1 cellular context compared by ENCODE assay signal in the genomic region with DNA sequence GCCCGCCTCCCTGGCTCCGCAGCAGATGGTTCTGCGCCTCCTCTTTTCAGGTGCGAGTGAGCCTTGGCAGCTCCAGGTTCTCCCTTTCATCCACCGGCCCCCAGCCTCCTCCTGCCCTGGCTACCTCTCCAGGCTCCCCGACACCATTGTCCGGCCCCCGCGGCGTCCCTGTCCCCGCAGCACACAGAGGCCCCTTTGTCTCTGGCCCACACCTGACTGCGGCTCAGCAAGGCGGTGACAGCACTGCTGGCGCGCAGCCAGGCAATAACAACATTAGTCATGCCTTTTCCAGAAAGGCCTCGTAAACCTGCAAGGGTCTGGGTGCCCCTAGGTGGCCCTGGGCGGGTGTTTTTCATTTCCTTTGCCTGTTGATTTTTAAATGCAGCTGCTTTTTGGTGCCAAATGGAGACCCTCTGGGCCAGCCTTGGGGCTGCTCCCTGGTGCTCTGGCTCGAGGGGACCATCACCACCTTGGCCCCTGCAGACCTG.
A peak's percentile ranks its signal among the peaks of the same experiment; 100 is the strongest.
TF ChIP-seq lines count a peak whose summit lies in the region.

No MANE protein-coding gene starts in this region.

TF ChIP-seq in HepG2, 621 proteins besides CTCF, POLR2A, EP300 and RAD21 (continued from another document and continues in another):
- TF ChIP-seq, protein P1, sequence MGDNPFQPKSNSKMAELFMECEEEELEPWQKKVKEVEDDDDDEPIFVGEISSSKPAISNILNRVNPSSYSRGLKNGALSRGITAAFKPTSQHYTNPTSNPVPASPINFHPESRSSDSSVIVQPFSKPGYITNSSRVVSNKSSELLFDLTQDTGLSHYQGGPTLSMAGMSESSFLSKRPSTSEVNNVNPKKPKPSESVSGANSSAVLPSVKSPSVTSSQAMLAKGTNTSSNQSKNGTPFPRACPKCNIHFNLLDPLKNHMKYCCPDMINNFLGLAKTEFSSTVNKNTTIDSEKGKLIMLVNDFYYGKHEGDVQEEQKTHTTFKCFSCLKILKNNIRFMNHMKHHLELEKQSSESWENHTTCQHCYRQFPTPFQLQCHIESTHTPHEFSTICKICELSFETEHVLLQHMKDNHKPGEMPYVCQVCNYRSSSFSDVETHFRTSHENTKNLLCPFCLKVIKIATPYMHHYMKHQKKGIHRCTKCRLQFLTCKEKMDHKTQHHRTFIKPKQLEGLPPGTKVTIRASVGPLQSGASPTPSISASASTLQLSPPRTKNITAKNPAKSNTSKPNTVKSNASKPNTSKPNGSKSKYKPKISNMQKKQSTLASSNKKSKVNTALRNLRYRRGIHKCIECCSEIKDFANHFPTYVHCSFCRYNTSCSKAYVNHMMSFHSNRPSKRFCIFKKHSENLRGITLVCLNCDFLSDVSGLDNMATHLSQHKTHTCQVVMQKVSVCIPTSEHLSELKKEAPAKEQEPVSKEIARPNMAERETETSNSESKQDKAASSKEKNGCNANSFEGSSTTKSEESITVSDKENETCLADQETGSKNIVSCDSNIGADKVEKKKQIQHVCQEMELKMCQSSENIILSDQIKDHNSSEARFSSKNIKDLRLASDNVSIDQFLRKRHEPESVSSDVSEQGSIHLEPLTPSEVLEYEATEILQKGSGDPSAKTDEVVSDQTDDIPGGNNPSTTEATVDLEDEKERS (CRISPR knock-in tag; IDR thresholded peaks at IDR 0.05) = no peak
- TF ChIP-seq SOX5 (CRISPR knock-in tag; IDR thresholded peaks at IDR 0.05; ENCODE audit: borderline replicate concordance) = peak; percentile 93
- TF ChIP-seq HOXA7 (CRISPR knock-in tag; IDR thresholded peaks at IDR 0.05) = no peak
- TF ChIP-seq ZNF577 (CRISPR knock-in tag; IDR thresholded peaks at IDR 0.05; ENCODE audit: borderline replicate concordance, low read depth) = no peak
- TF ChIP-seq, protein P2, sequence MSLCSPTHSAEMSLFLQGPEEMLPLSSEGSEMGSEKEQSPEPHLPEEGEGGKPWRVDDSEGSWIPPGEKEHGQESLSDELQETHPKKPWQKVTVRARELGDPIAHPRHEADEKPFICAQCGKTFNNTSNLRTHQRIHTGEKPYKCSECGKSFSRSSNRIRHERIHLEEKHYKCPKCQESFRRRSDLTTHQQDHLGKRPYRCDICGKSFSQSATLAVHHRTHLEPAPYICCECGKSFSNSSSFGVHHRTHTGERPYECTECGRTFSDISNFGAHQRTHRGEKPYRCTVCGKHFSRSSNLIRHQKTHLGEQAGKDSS (CRISPR knock-in tag; IDR thresholded peaks at IDR 0.05; ENCODE audit: borderline replicate concordance, low read depth) = peak; percentile 54; the same call in 1 of the 2 replicates
- peak; percentile 60; the same call in 1 of the 2 replicates for TF ChIP-seq CHD4 (IDR thresholded peaks at IDR 0.05; ENCODE audit: borderline replicate concordance, low read length)
- no peak for TF ChIP-seq ZNF383 (CRISPR knock-in tag; IDR thresholded peaks at IDR 0.05; ENCODE audit: borderline replicate concordance)
- no peak for TF ChIP-seq CENPX (CRISPR knock-in tag; IDR thresholded peaks at IDR 0.05)
- TF ChIP-seq, protein P3, sequence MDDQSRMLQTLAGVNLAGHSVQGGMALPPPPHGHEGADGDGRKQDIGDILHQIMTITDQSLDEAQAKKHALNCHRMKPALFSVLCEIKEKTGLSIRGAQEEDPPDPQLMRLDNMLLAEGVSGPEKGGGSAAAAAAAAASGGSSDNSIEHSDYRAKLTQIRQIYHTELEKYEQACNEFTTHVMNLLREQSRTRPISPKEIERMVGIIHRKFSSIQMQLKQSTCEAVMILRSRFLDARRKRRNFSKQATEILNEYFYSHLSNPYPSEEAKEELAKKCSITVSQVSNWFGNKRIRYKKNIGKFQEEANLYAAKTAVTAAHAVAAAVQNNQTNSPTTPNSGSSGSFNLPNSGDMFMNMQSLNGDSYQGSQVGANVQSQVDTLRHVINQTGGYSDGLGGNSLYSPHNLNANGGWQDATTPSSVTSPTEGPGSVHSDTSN (CRISPR knock-in tag; IDR thresholded peaks at IDR 0.05; ENCODE audit: borderline replicate concordance) = no peak
- TF ChIP-seq, protein P4, sequence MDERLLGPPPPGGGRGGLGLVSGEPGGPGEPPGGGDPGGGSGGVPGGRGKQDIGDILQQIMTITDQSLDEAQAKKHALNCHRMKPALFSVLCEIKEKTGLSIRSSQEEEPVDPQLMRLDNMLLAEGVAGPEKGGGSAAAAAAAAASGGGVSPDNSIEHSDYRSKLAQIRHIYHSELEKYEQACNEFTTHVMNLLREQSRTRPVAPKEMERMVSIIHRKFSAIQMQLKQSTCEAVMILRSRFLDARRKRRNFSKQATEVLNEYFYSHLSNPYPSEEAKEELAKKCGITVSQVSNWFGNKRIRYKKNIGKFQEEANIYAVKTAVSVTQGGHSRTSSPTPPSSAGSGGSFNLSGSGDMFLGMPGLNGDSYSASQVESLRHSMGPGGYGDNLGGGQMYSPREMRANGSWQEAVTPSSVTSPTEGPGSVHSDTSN (CRISPR knock-in tag; IDR thresholded peaks at IDR 0.05) = 0 out of 2 replicates have a peak, but pooled peaks have one; percentile 9
- TF ChIP-seq NCOA1 (CRISPR knock-in tag; IDR thresholded peaks at IDR 0.05) = no peak
- TF ChIP-seq, protein P5, sequence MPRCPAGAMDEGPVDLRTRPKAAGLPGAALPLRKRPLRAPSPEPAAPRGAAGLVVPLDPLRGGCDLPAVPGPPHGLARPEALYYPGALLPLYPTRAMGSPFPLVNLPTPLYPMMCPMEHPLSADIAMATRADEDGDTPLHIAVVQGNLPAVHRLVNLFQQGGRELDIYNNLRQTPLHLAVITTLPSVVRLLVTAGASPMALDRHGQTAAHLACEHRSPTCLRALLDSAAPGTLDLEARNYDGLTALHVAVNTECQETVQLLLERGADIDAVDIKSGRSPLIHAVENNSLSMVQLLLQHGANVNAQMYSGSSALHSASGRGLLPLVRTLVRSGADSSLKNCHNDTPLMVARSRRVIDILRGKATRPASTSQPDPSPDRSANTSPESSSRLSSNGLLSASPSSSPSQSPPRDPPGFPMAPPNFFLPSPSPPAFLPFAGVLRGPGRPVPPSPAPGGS (CRISPR knock-in tag; IDR thresholded peaks at IDR 0.05) = peak; percentile 58
- TF ChIP-seq, protein P6, sequence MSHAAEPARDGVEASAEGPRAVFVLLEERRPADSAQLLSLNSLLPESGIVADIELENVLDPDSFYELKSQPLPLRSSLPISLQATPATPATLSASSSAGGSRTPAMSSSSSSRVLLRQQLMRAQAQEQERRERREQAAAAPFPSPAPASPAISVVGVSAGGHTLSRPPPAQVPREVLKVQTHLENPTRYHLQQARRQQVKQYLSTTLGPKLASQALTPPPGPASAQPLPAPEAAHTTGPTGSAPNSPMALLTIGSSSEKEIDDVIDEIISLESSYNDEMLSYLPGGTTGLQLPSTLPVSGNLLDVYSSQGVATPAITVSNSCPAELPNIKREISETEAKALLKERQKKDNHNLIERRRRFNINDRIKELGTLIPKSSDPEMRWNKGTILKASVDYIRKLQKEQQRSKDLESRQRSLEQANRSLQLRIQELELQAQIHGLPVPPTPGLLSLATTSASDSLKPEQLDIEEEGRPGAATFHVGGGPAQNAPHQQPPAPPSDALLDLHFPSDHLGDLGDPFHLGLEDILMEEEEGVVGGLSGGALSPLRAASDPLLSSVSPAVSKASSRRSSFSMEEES (CRISPR knock-in tag; IDR thresholded peaks at IDR 0.05) = peak; percentile 81; the same call in 1 of the 2 replicates
- TF ChIP-seq SIN3A (IDR thresholded peaks at IDR 0.05; ENCODE audit: borderline replicate concordance, low read depth, low read length) = no peak
- TF ChIP-seq, protein P7, sequence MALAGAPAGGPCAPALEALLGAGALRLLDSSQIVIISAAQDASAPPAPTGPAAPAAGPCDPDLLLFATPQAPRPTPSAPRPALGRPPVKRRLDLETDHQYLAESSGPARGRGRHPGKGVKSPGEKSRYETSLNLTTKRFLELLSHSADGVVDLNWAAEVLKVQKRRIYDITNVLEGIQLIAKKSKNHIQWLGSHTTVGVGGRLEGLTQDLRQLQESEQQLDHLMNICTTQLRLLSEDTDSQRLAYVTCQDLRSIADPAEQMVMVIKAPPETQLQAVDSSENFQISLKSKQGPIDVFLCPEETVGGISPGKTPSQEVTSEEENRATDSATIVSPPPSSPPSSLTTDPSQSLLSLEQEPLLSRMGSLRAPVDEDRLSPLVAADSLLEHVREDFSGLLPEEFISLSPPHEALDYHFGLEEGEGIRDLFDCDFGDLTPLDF (CRISPR knock-in tag; IDR thresholded peaks at IDR 0.05) = no peak
- TF ChIP-seq, protein P8, sequence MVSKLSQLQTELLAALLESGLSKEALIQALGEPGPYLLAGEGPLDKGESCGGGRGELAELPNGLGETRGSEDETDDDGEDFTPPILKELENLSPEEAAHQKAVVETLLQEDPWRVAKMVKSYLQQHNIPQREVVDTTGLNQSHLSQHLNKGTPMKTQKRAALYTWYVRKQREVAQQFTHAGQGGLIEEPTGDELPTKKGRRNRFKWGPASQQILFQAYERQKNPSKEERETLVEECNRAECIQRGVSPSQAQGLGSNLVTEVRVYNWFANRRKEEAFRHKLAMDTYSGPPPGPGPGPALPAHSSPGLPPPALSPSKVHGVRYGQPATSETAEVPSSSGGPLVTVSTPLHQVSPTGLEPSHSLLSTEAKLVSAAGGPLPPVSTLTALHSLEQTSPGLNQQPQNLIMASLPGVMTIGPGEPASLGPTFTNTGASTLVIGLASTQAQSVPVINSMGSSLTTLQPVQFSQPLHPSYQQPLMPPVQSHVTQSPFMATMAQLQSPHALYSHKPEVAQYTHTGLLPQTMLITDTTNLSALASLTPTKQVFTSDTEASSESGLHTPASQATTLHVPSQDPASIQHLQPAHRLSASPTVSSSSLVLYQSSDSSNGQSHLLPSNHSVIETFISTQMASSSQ (IDR thresholded peaks at IDR 0.05; ENCODE audit: low read depth) = no peak
- TF ChIP-seq, protein P8 (CRISPR knock-in tag; IDR thresholded peaks at IDR 0.05; ENCODE audit: borderline replicate concordance) = peak; percentile 65; the same call in 1 of the 2 replicates
- TF ChIP-seq, protein P9, sequence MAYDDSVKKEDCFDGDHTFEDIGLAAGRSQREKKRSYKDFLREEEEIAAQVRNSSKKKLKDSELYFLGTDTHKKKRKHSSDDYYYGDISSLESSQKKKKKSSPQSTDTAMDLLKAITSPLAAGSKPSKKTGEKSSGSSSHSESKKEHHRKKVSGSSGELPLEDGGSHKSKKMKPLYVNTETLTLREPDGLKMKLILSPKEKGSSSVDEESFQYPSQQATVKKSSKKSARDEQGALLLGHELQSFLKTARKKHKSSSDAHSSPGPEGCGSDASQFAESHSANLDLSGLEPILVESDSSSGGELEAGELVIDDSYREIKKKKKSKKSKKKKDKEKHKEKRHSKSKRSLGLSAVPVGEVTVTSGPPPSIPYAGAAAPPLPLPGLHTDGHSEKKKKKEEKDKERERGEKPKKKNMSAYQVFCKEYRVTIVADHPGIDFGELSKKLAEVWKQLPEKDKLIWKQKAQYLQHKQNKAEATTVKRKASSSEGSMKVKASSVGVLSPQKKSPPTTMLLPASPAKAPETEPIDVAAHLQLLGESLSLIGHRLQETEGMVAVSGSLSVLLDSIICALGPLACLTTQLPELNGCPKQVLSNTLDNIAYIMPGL (CRISPR knock-in tag; IDR thresholded peaks at IDR 0.05; ENCODE audit: borderline replicate concordance in 1 of 2, low read depth in 1 of 2) = peak; percentile 19 to 41; a peak in 3 of 4 replicates
- peak; percentile 53 for TF ChIP-seq ZNF317 (CRISPR knock-in tag; IDR thresholded peaks at IDR 0.05)
- TF ChIP-seq, protein P10, sequence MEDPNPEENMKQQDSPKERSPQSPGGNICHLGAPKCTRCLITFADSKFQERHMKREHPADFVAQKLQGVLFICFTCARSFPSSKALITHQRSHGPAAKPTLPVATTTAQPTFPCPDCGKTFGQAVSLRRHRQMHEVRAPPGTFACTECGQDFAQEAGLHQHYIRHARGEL (CRISPR knock-in tag; IDR thresholded peaks at IDR 0.05) = no peak
- peak; percentile 84; the same call in 1 of the 2 replicates for TF ChIP-seq HMG20A (CRISPR knock-in tag; IDR thresholded peaks at IDR 0.05; ENCODE audit: borderline replicate concordance)
- TF ChIP-seq RBFOX2 (IDR thresholded peaks at IDR 0.05; ENCODE audit: low read depth, low read length) = peak; percentile 32; the same call in 1 of the 2 replicates
- no peak for TF ChIP-seq MATR3 (CRISPR knock-in tag; IDR thresholded peaks at IDR 0.05)
- peak; percentile 89 for TF ChIP-seq MED1 (CRISPR knock-in tag; IDR thresholded peaks at IDR 0.05)
- peak; percentile 95 for TF ChIP-seq MEIS2 (CRISPR knock-in tag; IDR thresholded peaks at IDR 0.05)
- TF ChIP-seq ZSCAN22 (CRISPR knock-in tag; IDR thresholded peaks at IDR 0.05) = no peak
- TF ChIP-seq ZNF883 (CRISPR knock-in tag; IDR thresholded peaks at IDR 0.05; ENCODE audit: not compliant biosample characterization) = no peak
- TF ChIP-seq, protein P11, sequence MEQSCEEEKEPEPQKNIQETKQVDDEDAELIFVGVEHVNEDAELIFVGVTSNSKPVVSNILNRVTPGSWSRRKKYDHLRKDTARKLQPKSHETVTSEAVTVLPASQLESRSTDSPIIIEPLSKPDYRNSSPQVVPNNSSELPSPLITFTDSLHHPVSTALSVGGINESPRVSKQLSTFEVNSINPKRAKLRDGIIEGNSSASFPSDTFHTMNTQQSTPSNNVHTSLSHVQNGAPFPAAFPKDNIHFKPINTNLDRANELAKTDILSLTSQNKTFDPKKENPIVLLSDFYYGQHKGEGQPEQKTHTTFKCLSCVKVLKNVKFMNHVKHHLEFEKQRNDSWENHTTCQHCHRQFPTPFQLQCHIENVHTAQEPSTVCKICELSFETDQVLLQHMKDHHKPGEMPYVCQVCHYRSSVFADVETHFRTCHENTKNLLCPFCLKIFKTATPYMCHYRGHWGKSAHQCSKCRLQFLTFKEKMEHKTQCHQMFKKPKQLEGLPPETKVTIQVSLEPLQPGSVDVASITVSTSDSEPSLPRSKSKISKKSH (CRISPR knock-in tag; IDR thresholded peaks at IDR 0.05; ENCODE audit: borderline replicate concordance) = no peak
- TF ChIP-seq, protein P12, sequence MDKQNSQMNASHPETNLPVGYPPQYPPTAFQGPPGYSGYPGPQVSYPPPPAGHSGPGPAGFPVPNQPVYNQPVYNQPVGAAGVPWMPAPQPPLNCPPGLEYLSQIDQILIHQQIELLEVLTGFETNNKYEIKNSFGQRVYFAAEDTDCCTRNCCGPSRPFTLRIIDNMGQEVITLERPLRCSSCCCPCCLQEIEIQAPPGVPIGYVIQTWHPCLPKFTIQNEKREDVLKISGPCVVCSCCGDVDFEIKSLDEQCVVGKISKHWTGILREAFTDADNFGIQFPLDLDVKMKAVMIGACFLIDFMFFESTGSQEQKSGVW (CRISPR knock-in tag; IDR thresholded peaks at IDR 0.05; ENCODE audit: borderline replicate concordance) = no peak
- TF ChIP-seq MLLT10 (CRISPR knock-in tag; IDR thresholded peaks at IDR 0.05) = no peak
- peak; percentile 79 for TF ChIP-seq PTBP1 (IDR thresholded peaks at IDR 0.05; ENCODE audit: low read depth, low read length, poor library complexity, severe bottlenecking)
- TF ChIP-seq POLR2AphosphoS5 (IDR thresholded peaks at IDR 0.05; ENCODE audit: low read depth, low read length) = no peak
- TF ChIP-seq ZNF570 (CRISPR knock-in tag; IDR thresholded peaks at IDR 0.05; ENCODE audit: borderline replicate concordance) = no peak
